10 cellular contexts compared by ENCODE assay signal in genomic region chr1:154953611-154954038, GRCh38. TPM values are rescaled to one million over a fixed set of nuclear protein-coding genes. Genes with fewer than 3 reads are reported as not detected.
DNase-seq lines count a peak whose midpoint lies in the region; ATAC-seq and TF ChIP-seq lines count a peak whose summit lies in the region.
"Had no signal": no experiment of that assay in that cellular context is flagged by ENCODE, and none has a peak within 500 bp of the region (broad histone marks: within the 10 kb centered on the region; RNA-seq: fewer than 3 reads in every experiment).

No MANE protein-coding gene starts in this region.

- peak overlapping the region; percentile 82 for H3K27ac Mint-ChIP-seq in activated T-cell treated with anti-CD3 and anti-CD28 coated beads, Interleukin-2, amount 50 U/mL, for 72 hours
- H3K27ac Mint-ChIP-seq in activated B cell treated with CpG ODN at 0.5 μM for 24 hours (peak overlapping the region; percentile 93), glutamatergic neuron (ENCODE audit: unreplicated experiment) (no peak overlapping the region)
- peak overlapping the region; percentile 91 for H3K27ac Mint-ChIP-seq in stimulated activated memory B cell treated with anti-CD40 and anti-IgM and Interleukin-4, amounts not matched to agents 10 μg/mL and 1 μg/mL and 100 μg/mL, for 72 hours

- intact Hi-C loops in activated B cell treated with CpG ODN at 0.5 μM for 24 hours (cut with micrococcal nuclease), result no loop called here

- TF ChIP-seq CTCF in activated B cell treated with CpG ODN at 0.5 μM for 24 hours (IDR thresholded peaks at IDR 0.05), result no peak
- TF ChIP-seq CTCF in glutamatergic neuron (IDR thresholded peaks at IDR 0.05; ENCODE audit: partially characterized antibody, unreplicated experiment), result no peak

- H3K36me3 Mint-ChIP-seq in activated T-cell treated with anti-CD3 and anti-CD28 coated beads, Interleukin-2, amount 50 U/mL, for 72 hours (ENCODE audit: insufficient read depth in 2 of 2), result no peaks in the 10 kb centered on the region
- peaks cover 23% of the 10 kb centered on the region for H3K36me3 Mint-ChIP-seq in activated B cell treated with CpG ODN at 0.5 μM for 24 hours (ENCODE audit: low read depth)
- H3K36me3 Mint-ChIP-seq in glutamatergic neuron (ENCODE audit: unreplicated experiment), result no peaks in the 10 kb centered on the region
- H3K36me3 Mint-ChIP-seq in stimulated activated memory B cell treated with anti-CD40 and anti-IgM and Interleukin-4, amounts not matched to agents 10 μg/mL and 1 μg/mL and 100 μg/mL, for 72 hours, result peaks cover 9% of the 10 kb centered on the region

- H3K9me3 Mint-ChIP-seq in activated T-cell treated with anti-CD3 and anti-CD28 coated beads, Interleukin-2, amount 50 U/mL, for 72 hours, result no peaks in the 10 kb centered on the region
- no peaks in the 10 kb centered on the region for H3K9me3 Mint-ChIP-seq in activated B cell treated with CpG ODN at 0.5 μM for 24 hours
- H3K9me3 Mint-ChIP-seq in glutamatergic neuron (ENCODE audit: unreplicated experiment), result peaks cover 10% of the 10 kb centered on the region
- no peaks in the 10 kb centered on the region for H3K9me3 Mint-ChIP-seq in stimulated activated memory B cell treated with anti-CD40 and anti-IgM and Interleukin-4, amounts not matched to agents 10 μg/mL and 1 μg/mL and 100 μg/mL, for 72 hours

- peaks cover 80% of the 10 kb centered on the region for H3K4me1 Mint-ChIP-seq in activated T-cell treated with anti-CD3 and anti-CD28 coated beads, Interleukin-2, amount 50 U/mL, for 72 hours (ENCODE audit: low read depth)
- H3K4me1 Mint-ChIP-seq in activated B cell treated with CpG ODN at 0.5 μM for 24 hours (peaks cover 75% of the 10 kb centered on the region), glutamatergic neuron (ENCODE audit: low read depth, unreplicated experiment) (peaks cover 48% of the 10 kb centered on the region)
- H3K4me1 Mint-ChIP-seq in stimulated activated memory B cell treated with anti-CD40 and anti-IgM and Interleukin-4, amounts not matched to agents 10 μg/mL and 1 μg/mL and 100 μg/mL, for 72 hours, result peaks cover 66% of the 10 kb centered on the region

- H3K27me3 Mint-ChIP-seq in activated T-cell treated with anti-CD3 and anti-CD28 coated beads, Interleukin-2, amount 50 U/mL, for 72 hours (ENCODE audit: low read depth), result no peaks in the 10 kb centered on the region
- no peaks in the 10 kb centered on the region for H3K27me3 Mint-ChIP-seq in activated B cell treated with CpG ODN at 0.5 μM for 24 hours
- H3K27me3 Mint-ChIP-seq in glutamatergic neuron (ENCODE audit: unreplicated experiment), result peaks cover 10% of the 10 kb centered on the region
- no peaks in the 10 kb centered on the region for H3K27me3 Mint-ChIP-seq in stimulated activated memory B cell treated with anti-CD40 and anti-IgM and Interleukin-4, amounts not matched to agents 10 μg/mL and 1 μg/mL and 100 μg/mL, for 72 hours

- POLR2A ChIA-PET in activated B cell treated with CpG ODN at 0.5 μM for 24 hours (lab: Charles Lee), result interaction anchor here (1.4 to 6.8 kb wide), 2 partner anchors 17 to 63 kb away, joined by 3 to 52 read pairs; partner anchors contain the start of gene PMVK

- H3K4me3 Mint-ChIP-seq in activated T-cell treated with anti-CD3 and anti-CD28 coated beads, Interleukin-2, amount 50 U/mL, for 72 hours, result peak overlapping the region; percentile 93 to 99
- H3K4me3 Mint-ChIP-seq in activated B cell treated with CpG ODN at 0.5 μM for 24 hours (no peak overlapping the region), glutamatergic neuron (ENCODE audit: unreplicated experiment) (peak overlapping the region; percentile 64)
- H3K4me3 Mint-ChIP-seq in stimulated activated memory B cell treated with anti-CD40 and anti-IgM and Interleukin-4, amounts not matched to agents 10 μg/mL and 1 μg/mL and 100 μg/mL, for 72 hours, result peak overlapping the region; percentile 13

- DNase-seq in activated T-cell treated with anti-CD3 and anti-CD28 coated beads, Interleukin-2, amount 50 U/mL, for 72 hours, result no peak
- no peak for DNase-seq in activated T-cell treated with anti-CD3 and anti-CD28 coated beads for 4 hours
- DNase-seq in activated B cell treated with CpG ODN at 0.5 μM for 24 hours, result no peak
- DNase-seq in glutamatergic neuron, result no peak
- DNase-seq in UCSD-AML1 (lab: John Stamatoyannopoulos, UW; ENCODE audit: unreplicated experiment), result no peak
- no peak for DNase-seq in GF-D8 (lab: John Stamatoyannopoulos, UW)
- no peak for DNase-seq in dermis blood vessel endothelial cell
- DNase-seq: activated CD4-positive, alpha-beta T cell treated with anti-CD3 and anti-CD28 coated beads for 4 hours; mesendoderm had no signal

- ATAC-seq in activated T-cell treated with anti-CD3 and anti-CD28 coated beads, Interleukin-2, amount 50 U/mL, for 72 hours (replicated peaks in 1 of 2), result no peak
- ATAC-seq in activated B cell treated with CpG ODN at 0.5 μM for 24 hours (ENCODE audit: low read depth), result no peak
- no peak for ATAC-seq in stimulated activated memory B cell treated with anti-CD40 and anti-IgM and Interleukin-4, amounts not matched to agents 10 μg/mL and 1 μg/mL and 100 μg/mL, for 72 hours

- CTCF ChIA-PET in activated B cell treated with CpG ODN at 0.5 μM for 24 hours (lab: Charles Lee), result interaction anchor here (1.6 kb wide), 1 partner anchor 46 kb away, joined by 8 read pairs; no protein-coding TSS in a partner anchor

RNA-seq across cellular contexts. Expression of gene PBXIP1, which starts 2.3 kb away (rescaled TPM):
- 10 to 100 TPM; 28.0 to 48.0 TPM for total RNA-seq in activated T-cell treated with anti-CD3 and anti-CD28 coated beads, Interleukin-2, amount 50 U/mL, for 72 hours
- 42.4 and 43.2 TPM in 2 replicates for total RNA-seq in activated B cell treated with CpG ODN at 0.5 μM for 24 hours
- 29.9 TPM for total RNA-seq in glutamatergic neuron (ENCODE audit: unreplicated experiment)
- 110 and 126 TPM in 2 replicates for total RNA-seq in dermis blood vessel endothelial cell

RNA-seq across cellular contexts. Expression of gene PYGO2, which starts 8.0 kb away (rescaled TPM):
- 10 to 100 TPM; 43.6 to 45.3 TPM for total RNA-seq in activated T-cell treated with anti-CD3 and anti-CD28 coated beads, Interleukin-2, amount 50 U/mL, for 72 hours
- total RNA-seq in activated B cell treated with CpG ODN at 0.5 μM for 24 hours (33.1 and 38.1 TPM in 2 replicates), glutamatergic neuron (ENCODE audit: unreplicated experiment) (32.7 TPM), dermis blood vessel endothelial cell (7.1 and 10.0 TPM in 2 replicates)

RNA-seq across cellular contexts. Expression of gene SHC1, which starts 16.9 kb away (rescaled TPM):
- total RNA-seq in activated T-cell treated with anti-CD3 and anti-CD28 coated beads, Interleukin-2, amount 50 U/mL, for 72 hours, result 10 to 100 TPM; 55.8 to 58.6 TPM
- total RNA-seq in activated B cell treated with CpG ODN at 0.5 μM for 24 hours (59.3 and 60.9 TPM in 2 replicates), glutamatergic neuron (ENCODE audit: unreplicated experiment) (155 TPM), dermis blood vessel endothelial cell (337 and 534 TPM in 2 replicates)

RNA-seq across cellular contexts. Expression of gene PMVK, which starts 17.1 kb away (rescaled TPM):
- total RNA-seq in activated T-cell treated with anti-CD3 and anti-CD28 coated beads, Interleukin-2, amount 50 U/mL, for 72 hours, result 10 to 100 TPM; 32.4 to 34.6 TPM
- total RNA-seq in activated B cell treated with CpG ODN at 0.5 μM for 24 hours, result 24.6 and 26.3 TPM in 2 replicates
- total RNA-seq in glutamatergic neuron (ENCODE audit: unreplicated experiment), result 30.7 TPM
- total RNA-seq in dermis blood vessel endothelial cell, result 6.5 and 9.4 TPM in 2 replicates

RNA-seq across cellular contexts. Expression of gene CKS1B, which starts 20.9 kb away (rescaled TPM):
- 100 to 1,000 TPM; 251 to 304 TPM for total RNA-seq in activated T-cell treated with anti-CD3 and anti-CD28 coated beads, Interleukin-2, amount 50 U/mL, for 72 hours
- total RNA-seq in activated B cell treated with CpG ODN at 0.5 μM for 24 hours (25.3 and 26.6 TPM in 2 replicates), glutamatergic neuron (ENCODE audit: unreplicated experiment) (22.8 TPM), dermis blood vessel endothelial cell (49.0 and 89.3 TPM in 2 replicates)
